Comparison of ENCODE assay signal across 23 cellular contexts in the genomic region with DNA sequence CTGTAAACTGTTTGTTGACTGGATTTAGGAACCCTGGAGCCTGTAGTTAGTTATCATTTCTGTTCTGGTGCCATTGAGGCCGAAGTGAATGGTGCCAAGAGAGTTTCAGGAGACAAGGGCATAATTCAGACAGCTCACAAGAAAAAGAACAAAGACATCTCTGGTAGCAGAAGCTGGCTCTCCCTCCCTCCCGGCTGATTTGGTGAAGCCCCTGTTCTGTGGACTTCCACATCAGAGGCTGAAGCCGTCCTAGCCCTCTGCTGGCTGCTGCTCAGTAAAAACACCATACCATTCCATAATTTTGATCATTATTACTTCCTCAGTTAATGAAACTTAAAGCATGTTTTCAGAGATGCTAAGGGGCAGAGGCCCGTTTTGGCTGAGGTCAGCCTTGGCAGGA.
A peak's percentile ranks its signal among the peaks of the same experiment; 100 is the strongest.
DNase-seq lines count a peak whose midpoint lies in the region; ATAC-seq, FAIRE-seq and TF ChIP-seq lines count a peak whose summit lies in the region.
"Had no signal": no experiment of that assay in that cellular context is flagged by ENCODE, and none has a peak within 500 bp of the region (broad histone marks: within the 10 kb centered on the region; RNA-seq: fewer than 3 reads in every experiment).

No MANE protein-coding gene starts in this region.

- H3K9me3 ChIP-seq in OCI-LY1 (ENCODE audit: low read length) (no peaks in the 10 kb centered on the region), pancreas (no peaks in the 10 kb centered on the region)
- H3K9me3 ChIP-seq: esophagus squamous epithelium had no signal

- H3K4me1 ChIP-seq in OCI-LY1 (ENCODE audit: insufficient read depth, low read length, severe bottlenecking) = no peaks in the 10 kb centered on the region
- no peaks in the 10 kb centered on the region for H3K4me1 ChIP-seq in pancreas
- H3K4me1 ChIP-seq: esophagus squamous epithelium had no signal

- H3K27me3 ChIP-seq in OCI-LY1 (ENCODE audit: insufficient read depth, low read length) (no peaks in the 10 kb centered on the region), dorsolateral prefrontal cortex (no peaks in the 10 kb centered on the region), pancreas (no peaks in the 10 kb centered on the region)
- H3K27me3 ChIP-seq: esophagus squamous epithelium had no signal

- TF ChIP-seq CTCF in OCI-LY1 (IDR thresholded peaks at IDR 0.05; ENCODE audit: low read length) (peak; percentile 15; the same call in 1 of the 2 replicates), dorsolateral prefrontal cortex (IDR thresholded peaks at IDR 0.05 in 54 of 56, conservative IDR thresholded peaks at IDR 0.05 in 2 of 56; ENCODE audit: low read depth in 1 of 56, partially characterized antibody in 56 of 56) (peak in 35 of 56 donors; percentile 8 to 58 (median 33)), type B pancreatic cell (conservative IDR thresholded peaks at IDR 0.05) (peak; percentile 53), pancreas (IDR thresholded peaks at IDR 0.05) (no peak)

- H3K9me2 ChIP-seq in OCI-LY1 (ENCODE audit: low read depth, low read length) = no peaks in the 10 kb centered on the region

- peak in 8 of 10 donors; percentile 20 to 76 (median 48) for DNase-seq in dorsolateral prefrontal cortex
- peak; percentile 74 for DNase-seq in medulla oblongata (ENCODE audit: extremely low spot score)
- no peak for DNase-seq in type B pancreatic cell (ENCODE audit: extremely low spot score, unreplicated experiment)
- no peak for DNase-seq in pancreas
- DNase-seq in NCI-H748 treated with DMSO at 0.1 percent for 48 hours (lab: John Stamatoyannopoulos, UW) = no peak
- no peak for DNase-seq in GM12891 (ENCODE audit: insufficient read length, low spot score)
- DNase-seq: activated CD4-positive, alpha-beta T cell treated with anti-CD3 and anti-CD28 coated beads for 48 hours; aorta; CD8-positive, alpha-beta memory T cell; DMS53; effector CD8-positive, alpha-beta T cell; esophagus squamous epithelium; left colon; natural killer cell; NCI-H1694; NCI-H226; NCI-H82 had no signal

- TF ChIP-seq POLR2A in GM12891 (IDR thresholded peaks at IDR 0.05; ENCODE audit: low read depth, low read length) = no peak

- no peak for FAIRE-seq in pancreas (lab: Jason Lieb, UNC)
- FAIRE-seq in GM12891 (lab: Jason Lieb, UNC) = no peak

- no peak overlapping the region for H3K4me3 Mint-ChIP-seq in type B pancreatic cell
- H3K4me3 Mint-ChIP-seq: activated naive CD4-positive, alpha-beta T cell treated with anti-CD3 and anti-CD28 coated beads, Interleukin-2, amount 50 U/mL, for 24 hours; activated T-helper 1 cell treated with anti-CD3 and anti-CD28 coated beads, Interleukin-12 subunit alpha, Interleukin-12 subunit beta, Interleukin-2, Interleukin-4 antibody, amounts not matched to agents 30 ng/mL and 10 ng/mL and 1 ng/mL, durations not matched to agents 14 hours and 24 hours and 36 hours; CD8-positive, alpha-beta memory T cell; central memory CD8-positive, alpha-beta T cell; natural killer cell had no signal

- H3K36me3 ChIP-seq in OCI-LY1 (ENCODE audit: insufficient read depth, low read length) = no peaks in the 10 kb centered on the region
- H3K36me3 ChIP-seq in pancreas = no peaks in the 10 kb centered on the region
- H3K36me3 ChIP-seq: esophagus squamous epithelium had no signal

- H3K36me3 Mint-ChIP-seq in type B pancreatic cell = no peaks in the 10 kb centered on the region
- H3K36me3 Mint-ChIP-seq: activated naive CD4-positive, alpha-beta T cell treated with anti-CD3 and anti-CD28 coated beads, Interleukin-2, amount 50 U/mL, for 24 hours; CD8-positive, alpha-beta memory T cell; natural killer cell had no signal

- H2AFZ ChIP-seq in OCI-LY1 (ENCODE audit: low read length) = no peak overlapping the region

- peaks cover 5% of the 10 kb centered on the region for H3K9me3 Mint-ChIP-seq in type B pancreatic cell
- H3K9me3 Mint-ChIP-seq: activated naive CD4-positive, alpha-beta T cell treated with anti-CD3 and anti-CD28 coated beads, Interleukin-2, amount 50 U/mL, for 24 hours; activated T-helper 1 cell treated with anti-CD3 and anti-CD28 coated beads, Interleukin-12 subunit alpha, Interleukin-12 subunit beta, Interleukin-2, Interleukin-4 antibody, amounts not matched to agents 30 ng/mL and 10 ng/mL and 1 ng/mL, durations not matched to agents 14 hours and 24 hours and 36 hours had no signal

- no peaks in the 10 kb centered on the region for H3F3A ChIP-seq in OCI-LY1 (ENCODE audit: insufficient read depth, low read length)

- H3K9ac ChIP-seq in OCI-LY1 (ENCODE audit: low read length) = no peak overlapping the region
- H3K9ac ChIP-seq: KMS-11 had no signal

- H3K4me3 ChIP-seq in OCI-LY1 (ENCODE audit: low read depth, low read length, poor library complexity, severe bottlenecking) (no peak overlapping the region), dorsolateral prefrontal cortex (peak overlapping the region in 2 of 59 donors; percentile 8 to 16), pancreas (no peak overlapping the region)
- H3K4me3 ChIP-seq: esophagus squamous epithelium had no signal

- no peaks in the 10 kb centered on the region for H3K79me2 ChIP-seq in OCI-LY1 (ENCODE audit: insufficient read depth, low read length)

- H3K4me2 ChIP-seq in OCI-LY1 (ENCODE audit: low read length) = no peak overlapping the region
- H3K4me2 ChIP-seq: KMS-11 had no signal

- H3K27me3 Mint-ChIP-seq in type B pancreatic cell = peaks cover 3% of the 10 kb centered on the region
- H3K27me3 Mint-ChIP-seq: activated naive CD4-positive, alpha-beta T cell treated with anti-CD3 and anti-CD28 coated beads, Interleukin-2, amount 50 U/mL, for 24 hours; CD8-positive, alpha-beta memory T cell; central memory CD8-positive, alpha-beta T cell; progenitor cell of endocrine pancreas had no signal

- no peaks in the 10 kb centered on the region for H4K20me1 ChIP-seq in OCI-LY1 (ENCODE audit: insufficient read depth, low read length)

- ATAC-seq in pancreas = no peak
- ATAC-seq: left colon, natural killer cell had no signal

- 70 to 73% methylated on average over 4 of the region's 4 CpGs for WGBS in pancreas, 2 donors

- no peak overlapping the region for H3K27ac Mint-ChIP-seq in type B pancreatic cell
- H3K27ac Mint-ChIP-seq: activated naive CD4-positive, alpha-beta T cell treated with anti-CD3 and anti-CD28 coated beads, Interleukin-2, amount 50 U/mL, for 24 hours; activated T-helper 1 cell treated with anti-CD3 and anti-CD28 coated beads, Interleukin-12 subunit alpha, Interleukin-12 subunit beta, Interleukin-2, Interleukin-4 antibody, amounts not matched to agents 30 ng/mL and 10 ng/mL and 1 ng/mL, durations not matched to agents 14 hours and 24 hours and 36 hours; CD8-positive, alpha-beta memory T cell; natural killer cell; progenitor cell of endocrine pancreas had no signal

- no peak overlapping the region for H3K27ac ChIP-seq in OCI-LY1 (ENCODE audit: low read depth, low read length, poor library complexity, severe bottlenecking)
- H3K27ac ChIP-seq in dorsolateral prefrontal cortex = peak overlapping the region in 23 of 59 donors; percentile 14 to 74 (median 42)
- no peak overlapping the region for H3K27ac ChIP-seq in pancreas
- H3K27ac ChIP-seq: esophagus squamous epithelium, KMS-11 had no signal

- intact Hi-C loops in dorsolateral prefrontal cortex (cut with DNase I) (no loop called here), pancreas (cut with DNase I) (no loop called here)

- H3K4me1 Mint-ChIP-seq in type B pancreatic cell (ENCODE audit: unreplicated experiment) = peaks cover 13% of the 10 kb centered on the region
- H3K4me1 Mint-ChIP-seq: activated naive CD4-positive, alpha-beta T cell treated with anti-CD3 and anti-CD28 coated beads, Interleukin-2, amount 50 U/mL, for 24 hours; CD8-positive, alpha-beta memory T cell; central memory CD8-positive, alpha-beta T cell; natural killer cell had no signal

TF ChIP-seq in GM12891, 5 proteins besides CTCF, POLR2A, EP300 and RAD21:
- TF ChIP-seq POLR2AphosphoS5 (IDR thresholded peaks at IDR 0.05; ENCODE audit: low read depth, low read length) (no peak), SPI1 (IDR thresholded peaks at IDR 0.05; ENCODE audit: low read depth, low read length) (no peak), TAF1 (IDR thresholded peaks at IDR 0.05; ENCODE audit: low read depth, low read length) (no peak), PAX5 (IDR thresholded peaks at IDR 0.05; ENCODE audit: insufficient read depth, low read length, severe bottlenecking) (no peak), POU2F2 (IDR thresholded peaks at IDR 0.05; ENCODE audit: low read depth, low read length) (no peak)

Comparison
In these comparisons a context has a peak if more than half of its experiments do, and no peak if none do; other contexts are left out.
1. CTCF ChIP-seq: peak in OCI-LY1 (single experiment), dorsolateral prefrontal cortex (35 of 56) and type B pancreatic cell (single experiment); none in pancreas (0 of 4).
2. DNase-seq: peak in dorsolateral prefrontal cortex (8 of 10) and medulla oblongata (single experiment); none in type B pancreatic cell (single experiment), pancreas (0 of 6), NCI-H748 treated with DMSO at 0.1 percent for 48 hours (single experiment) and GM12891 (single experiment).